ENCODE assay signal across 13 cellular contexts in genomic region chr17:78159575-78160158, GRCh38. TPM values are rescaled to one million over a fixed set of nuclear protein-coding genes. Genes with fewer than 3 reads are reported as not detected.
A peak's percentile ranks its signal among the peaks of the same experiment; 100 is the strongest.
DNase-seq lines count a peak whose midpoint lies in the region; ATAC-seq lines count a peak whose summit lies in the region.
"Had no signal": no experiment of that assay in that cellular context is flagged by ENCODE, and none has a peak within 500 bp of the region (broad histone marks: within the 10 kb centered on the region; RNA-seq: fewer than 3 reads in every experiment).

No MANE protein-coding gene starts in this region.

- no peaks in the 10 kb centered on the region for H3K9me3 Mint-ChIP-seq in activated naive CD8-positive, alpha-beta T cell treated with anti-CD3 and anti-CD28 coated beads, Interleukin-2, amount 50 U/mL, for 24 hours
- H3K9me3 Mint-ChIP-seq: natural killer cell had no signal

- peak overlapping the region; percentile 33 for H3K27ac Mint-ChIP-seq in activated naive CD8-positive, alpha-beta T cell treated with anti-CD3 and anti-CD28 coated beads, Interleukin-2, amount 50 U/mL, for 24 hours
- H3K27ac Mint-ChIP-seq: natural killer cell had no signal

- H3K4me3 Mint-ChIP-seq in activated naive CD8-positive, alpha-beta T cell treated with anti-CD3 and anti-CD28 coated beads, Interleukin-2, amount 50 U/mL, for 24 hours = no peak overlapping the region
- H3K4me3 Mint-ChIP-seq: natural killer cell had no signal

- H3K36me3 Mint-ChIP-seq in activated naive CD8-positive, alpha-beta T cell treated with anti-CD3 and anti-CD28 coated beads, Interleukin-2, amount 50 U/mL, for 24 hours (ENCODE audit: low read depth) = no peaks in the 10 kb centered on the region
- H3K36me3 Mint-ChIP-seq: natural killer cell had no signal

- ATAC-seq in activated CD4-positive, CD25-positive, alpha-beta regulatory T cell treated with anti-CD3 and anti-CD28 coated beads, Interleukin-2, amount 50 U/mL, for 24 hours = peak; percentile 71 to 83
- ATAC-seq in HG03280 (IDR thresholded peaks at IDR 0.05; ENCODE audit: unreplicated experiment) (peak; percentile 40), left lobe of liver (no peak), GM18519 (IDR thresholded peaks at IDR 0.05; ENCODE audit: low FRiP score, unreplicated experiment) (no peak)
- ATAC-seq in activated naive CD8-positive, alpha-beta T cell treated with anti-CD3 and anti-CD28 coated beads, Interleukin-2, amount 50 U/mL, for 24 hours = peak; percentile 70
- ATAC-seq: A549, gastroesophageal sphincter, SK-N-SH treated with all-trans-retinoic acid at 6 μM for 48 hours had no signal

- H3K27me3 Mint-ChIP-seq in activated naive CD8-positive, alpha-beta T cell treated with anti-CD3 and anti-CD28 coated beads, Interleukin-2, amount 50 U/mL, for 24 hours = no peaks in the 10 kb centered on the region

- peaks cover 14% of the 10 kb centered on the region for H3K4me1 Mint-ChIP-seq in activated naive CD8-positive, alpha-beta T cell treated with anti-CD3 and anti-CD28 coated beads, Interleukin-2, amount 50 U/mL, for 24 hours
- H3K4me1 Mint-ChIP-seq: natural killer cell had no signal

- no peak for DNase-seq in activated CD4-positive, CD25-positive, alpha-beta regulatory T cell (lab: John Stamatoyannopoulos, UW)
- no peak for DNase-seq in activated naive CD8-positive, alpha-beta T cell treated with anti-CD3 and anti-CD28 coated beads, Interleukin-2, amount 50 U/mL, for 24 hours
- DNase-seq in GM19240 (ENCODE audit: insufficient read length, low spot score) (no peak), left lobe of liver (ENCODE audit: low spot score) (no peak)
- DNase-seq: natural killer cell, NCI-H146 had no signal

- peak overlapping the region in 18 of 21 experiments; percentile 28 to 78 (median 69) for H3K27ac ChIP-seq in skin epidermis
- H3K27ac ChIP-seq: A549, gastroesophageal sphincter had no signal

- no peak overlapping the region for H3K4me3 ChIP-seq in skin epidermis
- H3K4me3 ChIP-seq: A549, gastroesophageal sphincter had no signal

RNA-seq across cellular contexts. Expression of gene SYNGR2, which starts 8.7 kb away (rescaled TPM):
- total RNA-seq in left lobe of liver = 44.1 TPM

RNA-seq across cellular contexts. Expression of gene C17orf99, which starts 13.5 kb away (rescaled TPM):
- total RNA-seq in left lobe of liver = not detected
- total RNA-seq: gastroesophageal sphincter, natural killer cell had no signal

RNA-seq across cellular contexts. Expression of gene TK1, which starts 27.2 kb away (rescaled TPM):
- total RNA-seq in left lobe of liver = 2.6 TPM

RNA-seq across cellular contexts. Expression of gene AFMID, which starts 27.5 kb away (rescaled TPM):
- total RNA-seq in left lobe of liver = 145 TPM

RNA-seq across cellular contexts. Expression of gene TMC8, which starts 29.1 kb away (rescaled TPM):
- total RNA-seq in left lobe of liver = 3.9 TPM

Comparison
In these comparisons a context has a peak if more than half of its experiments do, and no peak if none do; other contexts are left out.
1. ATAC-seq: peak in activated CD4-positive, CD25-positive, alpha-beta regulatory T cell treated with anti-CD3 and anti-CD28 coated beads, Interleukin-2, amount 50 U/mL, for 24 hours (2 of 2), HG03280 (single experiment) and activated naive CD8-positive, alpha-beta T cell treated with anti-CD3 and anti-CD28 coated beads, Interleukin-2, amount 50 U/mL, for 24 hours (single experiment); none in left lobe of liver (single experiment) and GM18519 (single experiment).